ENCODE assay signal across 19 cellular contexts in the genomic region with DNA sequence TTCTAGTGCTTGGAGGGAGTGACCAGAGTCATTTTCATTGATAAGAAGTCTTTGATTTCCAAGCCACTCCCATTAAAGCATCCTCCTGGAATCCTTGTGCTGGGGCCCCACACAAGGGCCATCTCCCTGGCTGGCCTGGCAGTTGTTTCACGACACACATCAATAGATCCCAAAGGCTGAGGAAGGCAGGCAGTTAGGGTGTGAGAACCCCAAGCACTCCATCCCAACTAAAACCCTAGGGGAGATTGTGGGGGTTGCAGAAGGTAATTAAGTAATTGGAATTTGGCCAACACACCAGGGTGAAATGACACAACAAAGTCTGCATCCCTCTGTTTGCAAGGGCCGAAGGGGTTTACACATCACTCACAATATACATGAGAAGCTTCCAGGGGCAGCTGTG.
DNase-seq lines count a peak whose midpoint lies in the region; ATAC-seq and TF ChIP-seq lines count a peak whose summit lies in the region.
"Had no signal": no experiment of that assay in that cellular context is flagged by ENCODE, and none has a peak within 500 bp of the region (broad histone marks: within the 10 kb centered on the region; RNA-seq: fewer than 3 reads in every experiment).

No MANE protein-coding gene starts in this region.

- no peaks in the 10 kb centered on the region for H3K27me3 Mint-ChIP-seq in GM23338 (ENCODE audit: insufficient read depth, low read depth, poor library complexity)
- H3K27me3 Mint-ChIP-seq: B cell had no signal

- no peaks in the 10 kb centered on the region for H3F3A ChIP-seq in GM23338 (replicated peaks; ENCODE audit: low read depth)

- H3K4me3 ChIP-seq in GM23338: no peak overlapping the region
- H3K4me3 ChIP-seq: BLaER1 treated with 17β-estradiol and CSF1 and Interleukin-3, amounts not matched to agents 10 nM and 100 nM; GM23248; K562 had no signal

- TF ChIP-seq CTCF in GM23338 (conservative IDR thresholded peaks at IDR 0.05; ENCODE audit: low read depth in 2 of 2): no peak

- H3K9me2 ChIP-seq in GM23338 (ENCODE audit: insufficient read depth): no peaks in the 10 kb centered on the region

- no peaks in the 10 kb centered on the region for H4K20me1 ChIP-seq in GM23338 (replicated peaks; ENCODE audit: insufficient read depth)
- H4K20me1 ChIP-seq: BLaER1 treated with 17β-estradiol and CSF1 and Interleukin-3, amounts not matched to agents 10 nM and 100 nM had no signal

- no peaks in the 10 kb centered on the region for H3K4me1 ChIP-seq in GM23338 (ENCODE audit: insufficient read depth)
- H3K4me1 ChIP-seq: BLaER1 treated with 17β-estradiol and CSF1 and Interleukin-3, amounts not matched to agents 10 nM and 100 nM; Caco-2 had no signal

- H3K36me3 Mint-ChIP-seq in GM23338 (ENCODE audit: low read depth): no peaks in the 10 kb centered on the region
- H3K36me3 Mint-ChIP-seq: CD8-positive, alpha-beta memory T cell had no signal

- H3K27ac ChIP-seq in GM23338 (ENCODE audit: low read depth): no peak overlapping the region
- H3K27ac ChIP-seq: BLaER1 treated with 17β-estradiol and CSF1 and Interleukin-3, amounts not matched to agents 10 nM and 100 nM; GM23248 had no signal

- H3K27ac Mint-ChIP-seq in GM23338: no peak overlapping the region
- H3K27ac Mint-ChIP-seq: B cell; CD8-positive, alpha-beta memory T cell; HFFc6 had no signal

- no peaks in the 10 kb centered on the region for H3K79me2 ChIP-seq in GM23338 (replicated peaks; ENCODE audit: insufficient read depth)

- no peak overlapping the region for H3K4me3 Mint-ChIP-seq in GM23338
- H3K4me3 Mint-ChIP-seq: B cell, HFFc6 had no signal

- peak; percentile 27; the same call in 1 of the 3 replicates for ATAC-seq in GM23338
- ATAC-seq in HG02852 (IDR thresholded peaks at IDR 0.05; ENCODE audit: unreplicated experiment): no peak
- no peak for ATAC-seq in HG03095 (IDR thresholded peaks at IDR 0.05; ENCODE audit: unreplicated experiment)
- ATAC-seq: HCT116, K562 had no signal

- H3K4me2 ChIP-seq in GM23338: no peak overlapping the region
- H3K4me2 ChIP-seq: BLaER1 treated with 17β-estradiol and CSF1 and Interleukin-3, amounts not matched to agents 10 nM and 100 nM had no signal

- no peaks in the 10 kb centered on the region for H3K36me3 ChIP-seq in GM23338 (ENCODE audit: insufficient read depth)
- H3K36me3 ChIP-seq: BLaER1 treated with 17β-estradiol and CSF1 and Interleukin-3, amounts not matched to agents 10 nM and 100 nM had no signal

- H3K9me3 Mint-ChIP-seq in GM23338: no peaks in the 10 kb centered on the region

- no peaks in the 10 kb centered on the region for H3K27me3 ChIP-seq in GM23338 (ENCODE audit: insufficient read depth)
- H3K27me3 ChIP-seq: BLaER1 treated with 17β-estradiol and CSF1 and Interleukin-3, amounts not matched to agents 10 nM and 100 nM had no signal

- H2AFZ ChIP-seq in GM23338: peak overlapping the region; percentile 85
- H2AFZ ChIP-seq: GM23248 had no signal

- DNase-seq in COR-L47 (lab: John Stamatoyannopoulos, UW): peak; percentile 8
- peak; percentile 2 for DNase-seq in GM23338 (ENCODE audit: low spot score)
- DNase-seq in NCI-H748 treated with DMSO at 0.1 percent for 48 hours (lab: John Stamatoyannopoulos, UW): peak; percentile 17
- DNase-seq in islet precursor cell: peak; percentile 48
- DNase-seq in erythroblast (lab: John Stamatoyannopoulos, UW): no peak
- DNase-seq in NCI-H2227 (lab: John Stamatoyannopoulos, UW; ENCODE audit: unreplicated experiment): no peak
- DNase-seq: Caco-2; CD8-positive, alpha-beta memory T cell; GDM1; GM23248; H7; HFFc6; IMR-90 had no signal

- H3K4me1 Mint-ChIP-seq in GM23338: peaks cover 3% of the 10 kb centered on the region; the same call in 2 of the 3 replicates
- H3K4me1 Mint-ChIP-seq: B cell; CD8-positive, alpha-beta memory T cell had no signal

- no peak for TF ChIP-seq POLR2A in erythroblast (IDR thresholded peaks at IDR 0.05; ENCODE audit: low read length)

TF ChIP-seq in GM23338, 12 proteins besides CTCF, POLR2A, EP300 and RAD21 (continues in another document):
- TF ChIP-seq JUNB (IDR thresholded peaks at IDR 0.05; ENCODE audit: unreplicated experiment): no peak
- no peak for TF ChIP-seq POLR2AphosphoS5 (IDR thresholded peaks at IDR 0.05; ENCODE audit: low read depth)
- TF ChIP-seq, protein P1, sequence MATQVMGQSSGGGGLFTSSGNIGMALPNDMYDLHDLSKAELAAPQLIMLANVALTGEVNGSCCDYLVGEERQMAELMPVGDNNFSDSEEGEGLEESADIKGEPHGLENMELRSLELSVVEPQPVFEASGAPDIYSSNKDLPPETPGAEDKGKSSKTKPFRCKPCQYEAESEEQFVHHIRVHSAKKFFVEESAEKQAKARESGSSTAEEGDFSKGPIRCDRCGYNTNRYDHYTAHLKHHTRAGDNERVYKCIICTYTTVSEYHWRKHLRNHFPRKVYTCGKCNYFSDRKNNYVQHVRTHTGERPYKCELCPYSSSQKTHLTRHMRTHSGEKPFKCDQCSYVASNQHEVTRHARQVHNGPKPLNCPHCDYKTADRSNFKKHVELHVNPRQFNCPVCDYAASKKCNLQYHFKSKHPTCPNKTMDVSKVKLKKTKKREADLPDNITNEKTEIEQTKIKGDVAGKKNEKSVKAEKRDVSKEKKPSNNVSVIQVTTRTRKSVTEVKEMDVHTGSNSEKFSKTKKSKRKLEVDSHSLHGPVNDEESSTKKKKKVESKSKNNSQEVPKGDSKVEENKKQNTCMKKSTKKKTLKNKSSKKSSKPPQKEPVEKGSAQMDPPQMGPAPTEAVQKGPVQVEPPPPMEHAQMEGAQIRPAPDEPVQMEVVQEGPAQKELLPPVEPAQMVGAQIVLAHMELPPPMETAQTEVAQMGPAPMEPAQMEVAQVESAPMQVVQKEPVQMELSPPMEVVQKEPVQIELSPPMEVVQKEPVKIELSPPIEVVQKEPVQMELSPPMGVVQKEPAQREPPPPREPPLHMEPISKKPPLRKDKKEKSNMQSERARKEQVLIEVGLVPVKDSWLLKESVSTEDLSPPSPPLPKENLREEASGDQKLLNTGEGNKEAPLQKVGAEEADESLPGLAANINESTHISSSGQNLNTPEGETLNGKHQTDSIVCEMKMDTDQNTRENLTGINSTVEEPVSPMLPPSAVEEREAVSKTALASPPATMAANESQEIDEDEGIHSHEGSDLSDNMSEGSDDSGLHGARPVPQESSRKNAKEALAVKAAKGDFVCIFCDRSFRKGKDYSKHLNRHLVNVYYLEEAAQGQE (IDR thresholded peaks at IDR 0.05; ENCODE audit: unreplicated experiment): no peak
- TF ChIP-seq CREB1 (CRISPR knock-in tag; IDR thresholded peaks at IDR 0.05; ENCODE audit: low read depth): no peak
- TF ChIP-seq ETS1 (IDR thresholded peaks at IDR 0.05): no peak
- no peak for TF ChIP-seq ZNF114 (CRISPR knock-in tag; IDR thresholded peaks at IDR 0.05)
- no peak for TF ChIP-seq NANOG (IDR thresholded peaks at IDR 0.05; ENCODE audit: borderline replicate concordance)

Comparison
In these comparisons a context has a peak if more than half of its experiments do, and no peak if none do; other contexts are left out.
1. DNase-seq: peak in COR-L47 (single experiment), GM23338 (single experiment), NCI-H748 treated with DMSO at 0.1 percent for 48 hours (single experiment) and islet precursor cell (single experiment); none in erythroblast (0 of 2) and NCI-H2227 (single experiment).